In the genomic region with DNA sequence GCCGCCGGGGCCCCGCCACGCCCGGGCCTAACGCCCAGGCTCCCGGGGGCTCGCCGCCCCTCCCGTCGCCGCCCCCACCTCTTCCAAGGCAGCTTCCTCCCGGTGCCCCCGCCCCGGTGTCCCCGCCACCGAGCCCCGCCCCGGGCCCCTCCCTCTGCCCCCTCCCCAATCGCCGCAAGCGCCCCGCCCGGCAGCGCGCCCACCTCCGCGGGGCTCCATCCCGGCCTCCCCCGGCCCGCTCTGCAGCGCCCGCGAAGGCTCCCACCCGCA, we compare ENCODE assay signal across 8 cellular contexts. TPM values are rescaled to one million over a fixed set of nuclear protein-coding genes. Genes with fewer than 3 reads are reported as not detected.
DNase-seq lines count a peak whose midpoint lies in the region; ATAC-seq lines count a peak whose summit lies in the region.

No MANE protein-coding gene starts in this region.

- intact Hi-C loops in Right ventricle myocardium inferior (cut with DNase I): loop anchor here (5.0 kb wide), 3 partner anchors 104 to 191 kb away; a partner anchor contains a TSS
- intact Hi-C loops in cardiac septum (cut with DNase I): loop anchor here (5.0 to 10.0 kb wide), 4 partner anchors 49 to 153 kb away; a partner anchor contains a TSS
- intact Hi-C loops in activated CD4-positive, alpha-beta memory T cell treated with anti-CD3 and anti-CD28 coated beads for 36 hours (cut with micrococcal nuclease): loop anchor here (1.0 to 5.0 kb wide), 5 partner anchors 102 to 361 kb away; a partner anchor contains a TSS
- intact Hi-C loops in left ventricle myocardium superior (cut with micrococcal nuclease): no loop called here

- ATAC-seq in Right ventricle myocardium inferior (peak; percentile 46), HG03095 (IDR thresholded peaks at IDR 0.05; ENCODE audit: unreplicated experiment) (peak; percentile 23), left ventricle myocardium superior (peak; percentile 62), GM21367 (IDR thresholded peaks at IDR 0.05; ENCODE audit: unreplicated experiment) (no peak)

- H3K27me3 Mint-ChIP-seq in activated CD4-positive, alpha-beta memory T cell treated with anti-CD3 and anti-CD28 coated beads for 36 hours: no peaks in the 10 kb centered on the region

- H3K9me3 ChIP-seq in skeletal muscle satellite cell (replicated peaks; ENCODE audit: low read length): no peaks in the 10 kb centered on the region

- H3K36me3 Mint-ChIP-seq in activated CD4-positive, alpha-beta memory T cell treated with anti-CD3 and anti-CD28 coated beads for 36 hours: no peaks in the 10 kb centered on the region

- peak overlapping the region; percentile 97 for H3K4me3 ChIP-seq in skeletal muscle satellite cell (ENCODE audit: low read length)

- H3K4me1 ChIP-seq in skeletal muscle satellite cell (ENCODE audit: control insufficient read depth, insufficient read depth, low read length): peaks cover 31% of the 10 kb centered on the region

- POLR2A ChIA-PET in activated CD4-positive, alpha-beta memory T cell treated with anti-CD3 and anti-CD28 coated beads for 36 hours (lab: Charles Lee): no interaction called here

- no peaks in the 10 kb centered on the region for H3K9me3 Mint-ChIP-seq in activated CD4-positive, alpha-beta memory T cell treated with anti-CD3 and anti-CD28 coated beads for 36 hours

- peak overlapping the region; percentile 80 for H3K9ac ChIP-seq in skeletal muscle satellite cell (ENCODE audit: low read depth, low read length)

- H3K4me2 ChIP-seq in skeletal muscle satellite cell (ENCODE audit: low read length): peak overlapping the region; percentile 88

- H3K4me3 Mint-ChIP-seq in activated CD4-positive, alpha-beta memory T cell treated with anti-CD3 and anti-CD28 coated beads for 36 hours: peak overlapping the region; percentile 77

- H3K36me3 ChIP-seq in skeletal muscle satellite cell (ENCODE audit: insufficient read depth, low read length): peaks cover 6% of the 10 kb centered on the region

- no peak for DNase-seq in Right ventricle myocardium inferior (ENCODE audit: missing footprints)
- DNase-seq in cardiac septum (ENCODE audit: low spot score): no peak
- DNase-seq in activated CD4-positive, alpha-beta memory T cell treated with anti-CD3 and anti-CD28 coated beads for 36 hours: no peak
- no peak for DNase-seq in left ventricle myocardium superior
- DNase-seq in SK-N-DZ (ENCODE audit: low spot score): no peak

- H3K27ac Mint-ChIP-seq in activated CD4-positive, alpha-beta memory T cell treated with anti-CD3 and anti-CD28 coated beads for 36 hours: peak overlapping the region; percentile 56

- H3K27me3 ChIP-seq in skeletal muscle satellite cell (ENCODE audit: control insufficient read depth, insufficient read depth, low read length): no peaks in the 10 kb centered on the region

- CTCF ChIA-PET in activated CD4-positive, alpha-beta memory T cell treated with anti-CD3 and anti-CD28 coated beads for 36 hours (lab: Charles Lee): no interaction called here

- peaks cover 19% of the 10 kb centered on the region for H3K4me1 Mint-ChIP-seq in activated CD4-positive, alpha-beta memory T cell treated with anti-CD3 and anti-CD28 coated beads for 36 hours (ENCODE audit: low read depth)

RNA-seq across cellular contexts. Expression of a gene that starts 0.2 kb away (rescaled TPM):
- total RNA-seq in Right ventricle myocardium inferior (97.4 TPM), cardiac septum (95.9 TPM), left ventricle myocardium superior (99.3 TPM)
- total RNA-seq in activated CD4-positive, alpha-beta memory T cell treated with anti-CD3 and anti-CD28 coated beads for 36 hours: 10 to 100 TPM; 97.9 to 99.1 TPM
- total RNA-seq in skeletal muscle satellite cell (2012; rRNA removed): 211 and 235 TPM in 2 replicates
- 342 and 394 TPM in 2 replicates for polyA plus RNA-seq in SK-N-DZ (2014; cell fraction: cytosol; rRNA removed)
- polyA plus RNA-seq in SK-N-DZ (2014; cell fraction: nucleus; rRNA removed): 1,046 and 1,128 TPM in 2 replicates

RNA-seq across cellular contexts. Expression of a gene that starts 50.4 kb away (rescaled TPM):
- total RNA-seq in Right ventricle myocardium inferior (4.5 TPM), cardiac septum (4.5 TPM), left ventricle myocardium superior (3.6 TPM)
- total RNA-seq in activated CD4-positive, alpha-beta memory T cell treated with anti-CD3 and anti-CD28 coated beads for 36 hours: under 1 TPM; 0.07 to 0.10 TPM
- 12.7 and 15.9 TPM in 2 replicates for total RNA-seq in skeletal muscle satellite cell (2012; rRNA removed)
- polyA plus RNA-seq in SK-N-DZ (2014; cell fraction: cytosol; rRNA removed): 31.0 and 35.6 TPM in 2 replicates
- 34.4 and 40.9 TPM in 2 replicates for polyA plus RNA-seq in SK-N-DZ (2014; cell fraction: nucleus; rRNA removed)
